ENCODE assay signal across 8 cellular contexts in the genomic region with DNA sequence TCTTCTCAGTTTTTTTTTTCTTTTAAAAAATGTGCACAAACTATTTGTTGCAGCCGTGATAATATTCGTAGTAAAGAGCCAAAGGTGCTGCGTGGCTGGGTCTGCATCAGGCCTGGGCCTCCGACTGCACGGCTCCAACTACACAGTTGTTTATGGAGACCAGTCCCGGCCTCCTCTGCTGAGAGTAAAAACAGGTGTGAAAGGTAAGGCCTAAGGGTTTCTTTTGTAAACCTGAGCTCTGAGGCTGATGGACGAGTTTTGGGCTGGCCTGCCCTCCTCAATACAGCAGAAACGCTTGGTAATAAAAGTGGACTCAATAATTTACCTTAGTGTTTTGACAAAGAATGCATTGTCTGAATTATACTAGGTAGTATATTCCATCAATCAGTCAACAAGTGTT. TPM values are rescaled to one million over a fixed set of nuclear protein-coding genes. Genes with fewer than 3 reads are reported as not detected.
DNase-seq lines count a peak whose midpoint lies in the region; ATAC-seq lines count a peak whose summit lies in the region.

No MANE protein-coding gene starts in this region.

- CTCF ChIA-PET in activated CD8-positive, alpha-beta T cell treated with anti-CD3 and anti-CD28 coated beads, Interleukin-2, amount 10 ng/mL, durations not matched to agents 7 days and 5 days (lab: Charles Lee), result interaction anchor here (0.6 to 5.0 kb wide), 5 partner anchors 11 to 133 kb away, joined by 3 to 38 read pairs (median 7); no protein-coding TSS in a partner anchor

- DNase-seq in T-helper 2 cell treated with Interferon-gamma antibody and Interleukin-4, amounts not matched to agents 5 μg/mL and 100 μg/mL, for 36 hours (ENCODE audit: low spot score), result no peak
- DNase-seq in T-helper 2 cell, result no peak
- no peak for DNase-seq in activated CD8-positive, alpha-beta T cell treated with anti-CD3 and anti-CD28 coated beads, Interleukin-2, amount 10 ng/mL, durations not matched to agents 7 days and 5 days
- peak; percentile 70 for DNase-seq in islet precursor cell
- peak in 1 of 49 donors; percentile 3 for DNase-seq in substantia nigra (lab: John Stamatoyannopoulos, UW)
- DNase-seq in NCI-H146 treated with DMSO at 0.1 percent for 48 hours (lab: John Stamatoyannopoulos, UW; ENCODE audit: unreplicated experiment), result no peak
- DNase-seq in DMS 273 treated with DMSO at 0.1 percent for 48 hours (lab: John Stamatoyannopoulos, UW), result no peak

- H3K36me3 Mint-ChIP-seq in T-helper 2 cell treated with Interferon-gamma antibody and Interleukin-4, amounts not matched to agents 5 μg/mL and 100 μg/mL, for 36 hours (ENCODE audit: low read depth), result peaks cover 10% of the 10 kb centered on the region
- H3K36me3 Mint-ChIP-seq in activated CD8-positive, alpha-beta T cell treated with anti-CD3 and anti-CD28 coated beads, Interleukin-2, amount 10 ng/mL, durations not matched to agents 7 days and 5 days (ENCODE audit: low read depth), result peaks cover 4% of the 10 kb centered on the region

- no peaks in the 10 kb centered on the region for H3K9me3 Mint-ChIP-seq in T-helper 2 cell treated with Interferon-gamma antibody and Interleukin-4, amounts not matched to agents 5 μg/mL and 100 μg/mL, for 36 hours
- no peaks in the 10 kb centered on the region for H3K9me3 Mint-ChIP-seq in activated CD8-positive, alpha-beta T cell treated with anti-CD3 and anti-CD28 coated beads, Interleukin-2, amount 10 ng/mL, durations not matched to agents 7 days and 5 days (ENCODE audit: insufficient read depth)

- H3K4me3 Mint-ChIP-seq in T-helper 2 cell treated with Interferon-gamma antibody and Interleukin-4, amounts not matched to agents 5 μg/mL and 100 μg/mL, for 36 hours, result peak overlapping the region; percentile 94
- peak overlapping the region; percentile 79 for H3K4me3 Mint-ChIP-seq in activated CD8-positive, alpha-beta T cell treated with anti-CD3 and anti-CD28 coated beads, Interleukin-2, amount 10 ng/mL, durations not matched to agents 7 days and 5 days

- H3K4me1 Mint-ChIP-seq in T-helper 2 cell treated with Interferon-gamma antibody and Interleukin-4, amounts not matched to agents 5 μg/mL and 100 μg/mL, for 36 hours (ENCODE audit: low read depth), result peaks cover 56% of the 10 kb centered on the region
- peaks cover 52% of the 10 kb centered on the region for H3K4me1 Mint-ChIP-seq in activated CD8-positive, alpha-beta T cell treated with anti-CD3 and anti-CD28 coated beads, Interleukin-2, amount 10 ng/mL, durations not matched to agents 7 days and 5 days (ENCODE audit: low read depth)

- peak overlapping the region; percentile 50 for H3K27ac ChIP-seq in substantia nigra (ENCODE audit: low read depth, low read length, poor library complexity, severe bottlenecking)

- H3K27ac Mint-ChIP-seq in T-helper 2 cell treated with Interferon-gamma antibody and Interleukin-4, amounts not matched to agents 5 μg/mL and 100 μg/mL, for 36 hours, result peak overlapping the region; percentile 91
- H3K27ac Mint-ChIP-seq in activated CD8-positive, alpha-beta T cell treated with anti-CD3 and anti-CD28 coated beads, Interleukin-2, amount 10 ng/mL, durations not matched to agents 7 days and 5 days, result peak overlapping the region; percentile 82

- H3K27me3 Mint-ChIP-seq in T-helper 2 cell treated with Interferon-gamma antibody and Interleukin-4, amounts not matched to agents 5 μg/mL and 100 μg/mL, for 36 hours (ENCODE audit: low read depth), result no peaks in the 10 kb centered on the region
- no peaks in the 10 kb centered on the region for H3K27me3 Mint-ChIP-seq in activated CD8-positive, alpha-beta T cell treated with anti-CD3 and anti-CD28 coated beads, Interleukin-2, amount 10 ng/mL, durations not matched to agents 7 days and 5 days (ENCODE audit: low read depth)

- POLR2A ChIA-PET in activated CD8-positive, alpha-beta T cell treated with anti-CD3 and anti-CD28 coated beads, Interleukin-2, amount 10 ng/mL, durations not matched to agents 7 days and 5 days (lab: Charles Lee), result interaction anchor here (0.6 to 6.0 kb wide), 2 partner anchors 207 to 439 kb away, joined by 4 to 39 read pairs; partner anchors contain the start of gene RAP2A

- no peak for ATAC-seq in activated CD8-positive, alpha-beta T cell treated with anti-CD3 and anti-CD28 coated beads, Interleukin-2, amount 10 ng/mL, durations not matched to agents 7 days and 5 days
- ATAC-seq in HG02870 (IDR thresholded peaks at IDR 0.05; ENCODE audit: unreplicated experiment), result no peak

RNA-seq across cellular contexts. Expression of gene MBNL2, which starts 3.9 kb away (rescaled TPM):
- total RNA-seq in activated CD8-positive, alpha-beta T cell treated with anti-CD3 and anti-CD28 coated beads, Interleukin-2, amount 10 ng/mL, durations not matched to agents 7 days and 5 days, result 10 to 100 TPM; 11.6 to 12.3 TPM
